1 cellular context compared by ENCODE assay signal in the genomic region with DNA sequence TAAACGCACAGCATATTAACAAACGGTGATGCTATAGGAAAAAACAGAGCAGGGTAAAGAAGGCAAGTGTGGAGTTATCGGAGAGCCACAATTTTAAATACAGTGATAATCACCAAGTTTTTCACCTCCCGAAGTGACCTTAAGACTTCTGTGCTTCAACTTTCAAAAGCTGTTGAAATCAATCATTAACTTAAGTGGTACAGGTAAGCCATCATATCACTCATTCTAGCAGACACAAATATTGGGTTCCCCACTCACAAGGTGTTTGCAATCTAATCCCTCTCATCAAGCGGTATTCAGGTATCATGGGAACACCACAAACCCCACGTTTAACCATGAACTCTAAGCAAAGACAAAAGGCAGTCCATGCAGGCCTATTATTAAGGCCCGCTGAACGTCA.
TF ChIP-seq lines count a peak whose summit lies in the region.

No MANE protein-coding gene starts in this region.

TF ChIP-seq in H1, 55 proteins besides CTCF, POLR2A, EP300 and RAD21 (continued from another document):
- no peak for TF ChIP-seq TEAD4 (IDR thresholded peaks at IDR 0.05; ENCODE audit: low read depth, low read length)
- no peak for TF ChIP-seq SRF (IDR thresholded peaks at IDR 0.05; ENCODE audit: low read depth, low read length)
- TF ChIP-seq KDM5A (IDR thresholded peaks at IDR 0.05; ENCODE audit: low read length), result no peak
- TF ChIP-seq BACH1 (IDR thresholded peaks at IDR 0.05; ENCODE audit: low read length), result no peak
- no peak for TF ChIP-seq EGR1 (IDR thresholded peaks at IDR 0.05; ENCODE audit: borderline replicate concordance, low read depth, low read length)
- TF ChIP-seq CEBPB (IDR thresholded peaks at IDR 0.05; ENCODE audit: low read depth, low read length), result no peak
- TF ChIP-seq CHD7 (IDR thresholded peaks at IDR 0.05; ENCODE audit: insufficient replicate concordance, low read length), result no peak
- no peak for TF ChIP-seq JUND (IDR thresholded peaks at IDR 0.05; ENCODE audit: low read length)
- no peak for TF ChIP-seq SP2 (IDR thresholded peaks at IDR 0.05; ENCODE audit: low read length)
- no peak for TF ChIP-seq KDM4A (IDR thresholded peaks at IDR 0.05; ENCODE audit: low read depth, low read length, severe bottlenecking)
- TF ChIP-seq HDAC6 (IDR thresholded peaks at IDR 0.05; ENCODE audit: low read depth, low read length), result no peak
TF ChIP-seq in H1: peak in this region for 0.
